In genomic region chr3:184320099-184320445, GRCh38 we compare ENCODE assay signal across 6 cellular contexts. TPM values are rescaled to one million over a fixed set of nuclear protein-coding genes. Genes with fewer than 3 reads are reported as not detected.
DNase-seq lines count a peak whose midpoint lies in the region; ATAC-seq lines count a peak whose summit lies in the region.

No MANE protein-coding gene starts in this region.

- peak overlapping the region in 1 of 2 donors; percentile 35 for H3K4me3 ChIP-seq in duodenal mucosa (ENCODE audit: low read depth in 1 of 2, low read length in 2 of 2)

- DNase-seq in ELR (ENCODE audit: low read depth) (peak; percentile 98), RKO (ENCODE audit: low spot score) (peak; percentile 87), posterior vena cava (ENCODE audit: low spot score) (peak; percentile 99), germinal center (ENCODE audit: low spot score) (no peak)

- H3K27me3 ChIP-seq in duodenal mucosa (ENCODE audit: control insufficient read depth in 1 of 2, insufficient read depth in 2 of 2, low read length in 2 of 2): no peaks in the 10 kb centered on the region

- peak overlapping the region; percentile 23 for H3K27ac ChIP-seq in duodenal mucosa (ENCODE audit: low read depth, low read length)

- ATAC-seq in GM19455 (IDR thresholded peaks at IDR 0.05; ENCODE audit: unreplicated experiment): no peak

- intact Hi-C loops in posterior vena cava (cut with DNase I): no loop called here

- no peak overlapping the region for H3K9ac ChIP-seq in duodenal mucosa (ENCODE audit: low read depth in 1 of 2, low read length in 2 of 2)

- H3K4me1 ChIP-seq in duodenal mucosa (ENCODE audit: control insufficient read depth in 1 of 2, insufficient read depth in 2 of 2, low read length in 2 of 2): peaks cover 38 to 42% of the 10 kb centered on the region in 2 donors

- no peaks in the 10 kb centered on the region for H3K9me3 ChIP-seq in duodenal mucosa (ENCODE audit: control insufficient read depth in 1 of 2, low read length in 2 of 2)

- peaks cover 47 to 76% of the 10 kb centered on the region in 2 donors for H3K36me3 ChIP-seq in duodenal mucosa (ENCODE audit: control insufficient read depth in 1 of 2, insufficient read depth in 2 of 2, low read length in 2 of 2)

RNA-seq across cellular contexts. Expression of gene EIF4G1, which starts 5.7 kb away (rescaled TPM):
- total RNA-seq in posterior vena cava: 100 to 1,000 TPM; 273 to 325 TPM

RNA-seq across cellular contexts. Expression of gene FAM131A, which starts 17.3 kb away (rescaled TPM):
- total RNA-seq in posterior vena cava: 10 to 100 TPM; 30.4 to 37.4 TPM

RNA-seq across cellular contexts. Expression of gene PSMD2, which starts 21.0 kb away (rescaled TPM):
- total RNA-seq in posterior vena cava: 100 to 1,000 TPM; 128 to 163 TPM

RNA-seq across cellular contexts. Expression of gene CLCN2, which starts 41.3 kb away (rescaled TPM):
- 1 to 10 TPM; 3.7 to 4.0 TPM for total RNA-seq in posterior vena cava

RNA-seq across cellular contexts. Expression of gene POLR2H, which starts 41.4 kb away (rescaled TPM):
- 10 to 100 TPM; 39.1 to 42.7 TPM for total RNA-seq in posterior vena cava
